8 cellular contexts compared by ENCODE assay signal in the genomic region with DNA sequence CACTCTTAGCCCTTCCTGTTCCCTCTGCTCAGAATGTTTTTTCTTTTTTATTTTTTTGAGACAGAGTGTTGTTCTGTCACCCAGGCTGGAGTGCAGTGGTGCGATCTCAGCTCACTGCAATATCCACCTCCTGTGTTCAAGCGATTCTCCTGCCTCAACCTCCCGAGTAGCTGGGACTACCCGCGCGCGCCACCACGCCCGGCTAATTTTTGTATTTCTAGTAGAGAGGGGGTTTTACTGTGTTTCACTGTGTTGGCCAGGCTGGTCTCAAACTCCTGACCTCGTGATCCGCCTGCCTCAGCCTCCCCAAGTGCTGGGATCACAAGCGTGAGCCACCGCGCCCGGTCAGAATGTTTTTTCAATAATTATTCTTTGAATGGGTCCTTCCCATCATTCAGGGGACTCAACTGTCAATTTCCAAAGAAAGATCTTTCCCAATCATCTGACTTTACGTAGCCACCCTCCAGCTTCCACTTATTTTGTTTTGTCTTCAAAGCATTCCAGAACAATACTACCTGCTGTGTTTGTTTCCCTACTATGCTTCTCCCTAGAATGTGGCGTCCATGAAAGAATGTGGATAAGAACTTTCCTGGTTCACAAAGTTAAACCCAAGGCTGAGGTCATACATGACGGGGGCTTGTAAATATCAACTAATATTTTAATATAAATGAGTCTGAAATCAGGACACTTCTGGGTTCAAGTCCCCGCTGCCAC. TPM values are rescaled to one million over a fixed set of nuclear protein-coding genes. Genes with fewer than 3 reads are reported as not detected.
A peak's percentile ranks its signal among the peaks of the same experiment; 100 is the strongest.
DNase-seq lines count a peak whose midpoint lies in the region; ATAC-seq and TF ChIP-seq lines count a peak whose summit lies in the region.

No MANE protein-coding gene starts in this region.

- H3K27ac ChIP-seq in left lung, result peak overlapping the region; percentile 87 to 88
- no peak overlapping the region for H3K27ac ChIP-seq in thymus (ENCODE audit: low read depth)

- in situ Hi-C loops in astrocyte of the cerebellum (cut with HindIII; ENCODE audit: low sequenced_read_pairs), result no loop called here

- TF ChIP-seq CTCF in astrocyte of the cerebellum (IDR thresholded peaks at IDR 0.05; ENCODE audit: low read depth, low read length, missing control alignments) (no peak), left lung (IDR thresholded peaks at IDR 0.05) (no peak)

- WGBS in thymus, result 95% methylated on average over 19 of the region's 19 CpGs

- peaks cover 32% of the 10 kb centered on the region for H3K4me1 Mint-ChIP-seq in activated T-cell treated with anti-CD3 and anti-CD28 coated beads, Interleukin-2, amount 50 U/mL, for 24 hours (ENCODE audit: low read depth)

- no peaks in the 10 kb centered on the region for H3K27me3 Mint-ChIP-seq in activated T-cell treated with anti-CD3 and anti-CD28 coated beads, Interleukin-2, amount 50 U/mL, for 24 hours

- intact Hi-C loops in left lung (cut with DNase I), result no loop called here

- H3K36me3 ChIP-seq in left lung (peaks cover 0 to 40% of the 10 kb centered on the region in 2 donors), thymus (ENCODE audit: control insufficient read depth, insufficient read depth) (peaks cover 40% of the 10 kb centered on the region)

- H3K36me3 Mint-ChIP-seq in activated T-cell treated with anti-CD3 and anti-CD28 coated beads, Interleukin-2, amount 50 U/mL, for 24 hours (ENCODE audit: low read depth), result peaks cover 85% of the 10 kb centered on the region

- H3K4me1 ChIP-seq in left lung (peaks cover 23 to 42% of the 10 kb centered on the region in 2 donors), thymus (ENCODE audit: control insufficient read depth, insufficient read depth, low read length) (peaks cover 15% of the 10 kb centered on the region)

- peak overlapping the region; percentile 100 for H3K4me3 Mint-ChIP-seq in activated T-cell treated with anti-CD3 and anti-CD28 coated beads, Interleukin-2, amount 50 U/mL, for 24 hours

- H3K27me3 ChIP-seq in left lung (no peaks in the 10 kb centered on the region), thymus (ENCODE audit: control insufficient read depth, insufficient read depth) (no peaks in the 10 kb centered on the region)

- peak overlapping the region; percentile 99 for H3K27ac Mint-ChIP-seq in activated T-cell treated with anti-CD3 and anti-CD28 coated beads, Interleukin-2, amount 50 U/mL, for 24 hours

- H3K4me3 ChIP-seq in astrocyte of the cerebellum (ENCODE audit: low read depth, low read length) (peak overlapping the region; percentile 100), left lung (peak overlapping the region; percentile 85 to 98), thymus (ENCODE audit: low read length) (peak overlapping the region; percentile 85)

- ATAC-seq in left lung (no peak), GM21737 (IDR thresholded peaks at IDR 0.05; ENCODE audit: unreplicated experiment) (no peak)

- no peaks in the 10 kb centered on the region for H3K9me3 Mint-ChIP-seq in activated T-cell treated with anti-CD3 and anti-CD28 coated beads, Interleukin-2, amount 50 U/mL, for 24 hours

- H3K9me3 ChIP-seq in left lung (no peaks in the 10 kb centered on the region), thymus (ENCODE audit: control insufficient read depth) (no peaks in the 10 kb centered on the region)

- no peak for DNase-seq in activated T-cell treated with anti-CD3 and anti-CD28 coated beads, Interleukin-2, amount 50 U/mL, for 24 hours
- DNase-seq in activated T-cell treated with anti-CD3 and anti-CD28 coated beads, Interleukin-2, amount 50 U/mL, for 48 hours, result no peak
- DNase-seq in astrocyte of the cerebellum (ENCODE audit: low read depth), result no peak
- no peak for DNase-seq in left lung
- no peak for DNase-seq in NCI-H1436 treated with DMSO at 0.1 percent for 48 hours (lab: John Stamatoyannopoulos, UW)
- no peak for DNase-seq in CD1c-positive myeloid dendritic cell (ENCODE audit: extremely low spot score)

RNA-seq across cellular contexts. Expression of gene NDUFA7, which starts 1.2 kb away (rescaled TPM):
- total RNA-seq in left lung, result 10 to 100 TPM; 38.7 to 40.8 TPM
- polyA plus RNA-seq in thymus, result 110 TPM

RNA-seq across cellular contexts. Expression of gene RPS28, which starts 1.3 kb away (rescaled TPM):
- 1,000 to 10,000 TPM; 1,595 to 1,630 TPM for total RNA-seq in left lung
- polyA plus RNA-seq in thymus, result 1,415 TPM

RNA-seq across cellular contexts. Expression of gene CD320, which starts 11.8 kb away (rescaled TPM):
- total RNA-seq in left lung, result 10 to 100 TPM; 44.1 to 58.3 TPM
- polyA plus RNA-seq in thymus, result 31.9 TPM

RNA-seq across cellular contexts. Expression of gene KANK3, which starts 23.1 kb away (rescaled TPM):
- 10 to 100 TPM; 14.4 to 29.0 TPM for total RNA-seq in left lung
- polyA plus RNA-seq in thymus, result 6.0 TPM

RNA-seq across cellular contexts. Expression of gene ANGPTL4, which starts 44.0 kb away (rescaled TPM):
- total RNA-seq in left lung, result 10 to 100 TPM in 1 of 2 donors, 1 to 10 TPM in 1; 2.5 to 24.8 TPM
- 14.4 TPM for polyA plus RNA-seq in thymus
